In genomic region chr4:59647011-59647410, GRCh38 we compare ENCODE assay signal across 28 cellular contexts.
"Had no signal": no experiment of that assay in that cellular context is flagged by ENCODE, and none has a peak within 500 bp of the region (broad histone marks: within the 10 kb centered on the region; RNA-seq: fewer than 3 reads in every experiment).

No MANE protein-coding gene starts in this region.

- H3K27ac ChIP-seq: neural progenitor cell, ovary, parathyroid adenoma, psoas muscle, right lobe of liver, sigmoid colon, stomach, thoracic aorta, thyroid gland, tibial nerve, upper lobe of right lung, uterus had no signal

- H3K4me2 ChIP-seq: neural progenitor cell had no signal

- ATAC-seq: natural killer cell; psoas muscle; right cardiac atrium; right lobe of liver; stimulated activated effector memory CD8-positive, alpha-beta T cell treated with anti-CD3 and anti-CD28 coated beads, Interleukin-12 subunit alpha, Interleukin-12 subunit beta, amount 100 ng/mL, for 72 hours; stimulated activated naive B cell treated with anti-CD40 and anti-IgM and Interleukin-4, amounts not matched to agents 10 μg/mL and 1 μg/mL and 100 μg/mL, for 72 hours; upper lobe of right lung had no signal

- H3K4me3 Mint-ChIP-seq: natural killer cell; nephron; neural progenitor cell; stimulated activated effector memory CD8-positive, alpha-beta T cell treated with anti-CD3 and anti-CD28 coated beads, Interleukin-12 subunit alpha, Interleukin-12 subunit beta, amount 100 ng/mL, for 72 hours; stimulated activated naive B cell treated with anti-CD40 and anti-IgM and Interleukin-4, amounts not matched to agents 10 μg/mL and 1 μg/mL and 100 μg/mL, for 72 hours; stimulated activated naive CD8-positive, alpha-beta T cell treated with anti-CD3 and anti-CD28 coated beads, Interleukin-15, Interleukin-2, amounts not matched to agents 100 ng/mL and 50 ng/mL, for 24 hours; type B pancreatic cell had no signal

- H3K27ac Mint-ChIP-seq: natural killer cell; nephron; neural progenitor cell; progenitor cell of endocrine pancreas; stimulated activated effector memory CD8-positive, alpha-beta T cell treated with anti-CD3 and anti-CD28 coated beads, Interleukin-12 subunit alpha, Interleukin-12 subunit beta, amount 100 ng/mL, for 72 hours; stimulated activated naive B cell treated with anti-CD40 and anti-IgM and Interleukin-4, amounts not matched to agents 10 μg/mL and 1 μg/mL and 100 μg/mL, for 72 hours; stimulated activated naive CD8-positive, alpha-beta T cell treated with anti-CD3 and anti-CD28 coated beads, Interleukin-15, Interleukin-2, amounts not matched to agents 100 ng/mL and 50 ng/mL, for 24 hours; type B pancreatic cell had no signal

- H2AFZ ChIP-seq: neural progenitor cell, parathyroid adenoma had no signal

- H3K9me3 Mint-ChIP-seq: nephron; neural progenitor cell; stimulated activated naive CD8-positive, alpha-beta T cell treated with anti-CD3 and anti-CD28 coated beads, Interleukin-15, Interleukin-2, amounts not matched to agents 100 ng/mL and 50 ng/mL, for 24 hours had no signal

- H3K27me3 Mint-ChIP-seq: progenitor cell of endocrine pancreas; stimulated activated naive B cell treated with anti-CD40 and anti-IgM and Interleukin-4, amounts not matched to agents 10 μg/mL and 1 μg/mL and 100 μg/mL, for 72 hours; stimulated activated naive CD8-positive, alpha-beta T cell treated with anti-CD3 and anti-CD28 coated beads, Interleukin-15, Interleukin-2, amounts not matched to agents 100 ng/mL and 50 ng/mL, for 24 hours; type B pancreatic cell had no signal

- H3K79me2 ChIP-seq: parathyroid adenoma had no signal

- H3K36me3 ChIP-seq: neural progenitor cell, ovary, right lobe of liver, sigmoid colon, stomach, thoracic aorta, thyroid gland, tibial nerve, upper lobe of right lung, uterus had no signal

- DNase-seq: natural killer cell; occipital lobe; ovary; posterior cingulate gyrus; psoas muscle; right lobe of liver; sigmoid colon; small intestine; stimulated activated CD4-positive, alpha-beta T cell treated with anti-CD3 and anti-CD28 coated beads, Interleukin-15, amount 100 ng/mL, for 24 hours; stimulated activated CD4-positive, alpha-beta T cell treated with anti-CD3 and anti-CD28 coated beads, Interleukin-2, amount 100 ng/mL, for 24 hours; stimulated activated CD4-positive, alpha-beta T cell treated with anti-CD3 and anti-CD28 coated beads, Interleukin-2, amount 100 ng/mL, for 48 hours; stimulated activated CD4-positive, alpha-beta T cell treated with anti-CD3 and anti-CD28 coated beads, Interleukin-4, amount 100 ng/mL, for 24 hours; stimulated activated naive B cell treated with anti-CD40 and anti-IgM and Interleukin-4, amounts not matched to agents 10 μg/mL and 1 μg/mL and 100 μg/mL, for 72 hours; stimulated activated naive CD4-positive, alpha-beta T cell treated with Interleukin-2 at 50 U/mL for 16 hours; stomach; thyroid gland; upper lobe of right lung; uterus had no signal

- H3K27me3 ChIP-seq: neural progenitor cell, ovary, right lobe of liver, sigmoid colon, stomach, thyroid gland, tibial nerve, upper lobe of right lung, uterus had no signal

- FAIRE-seq: small intestine had no signal

- H3K9me3 ChIP-seq: ovary, right lobe of liver, sigmoid colon, stomach, thoracic aorta, thyroid gland, tibial nerve, upper lobe of right lung, uterus had no signal

- H3K9ac ChIP-seq: neural progenitor cell, parathyroid adenoma had no signal

- H3K4me3 ChIP-seq: neural progenitor cell, ovary, psoas muscle, right lobe of liver, sigmoid colon, stomach, thoracic aorta, thyroid gland, tibial nerve, upper lobe of right lung, uterus had no signal

- H3K36me3 Mint-ChIP-seq: natural killer cell; neural progenitor cell; stimulated activated effector memory CD8-positive, alpha-beta T cell treated with anti-CD3 and anti-CD28 coated beads, Interleukin-12 subunit alpha, Interleukin-12 subunit beta, amount 100 ng/mL, for 72 hours; stimulated activated naive B cell treated with anti-CD40 and anti-IgM and Interleukin-4, amounts not matched to agents 10 μg/mL and 1 μg/mL and 100 μg/mL, for 72 hours; type B pancreatic cell had no signal

- H3K4me1 ChIP-seq: neural progenitor cell, parathyroid adenoma, psoas muscle, sigmoid colon, stomach, thyroid gland, tibial nerve, upper lobe of right lung, uterus had no signal

- H3K4me1 Mint-ChIP-seq: natural killer cell; nephron; neural progenitor cell; stimulated activated effector memory CD8-positive, alpha-beta T cell treated with anti-CD3 and anti-CD28 coated beads, Interleukin-12 subunit alpha, Interleukin-12 subunit beta, amount 100 ng/mL, for 72 hours; stimulated activated naive B cell treated with anti-CD40 and anti-IgM and Interleukin-4, amounts not matched to agents 10 μg/mL and 1 μg/mL and 100 μg/mL, for 72 hours had no signal
